ENCODE assay signal across 8 cellular contexts in the genomic region with DNA sequence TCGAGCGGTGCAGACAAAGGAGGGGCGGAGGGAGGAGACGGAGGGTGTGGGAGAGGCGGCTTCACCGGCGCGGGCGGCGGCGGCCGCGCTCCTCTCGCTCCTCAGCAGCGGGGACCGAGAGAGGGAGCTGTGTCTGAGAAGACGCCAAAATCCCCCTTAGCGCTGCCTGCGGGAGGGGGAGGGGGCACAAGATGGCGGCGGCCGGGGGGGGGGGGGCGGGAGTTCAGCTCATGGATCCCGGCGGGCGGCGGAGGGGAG. TPM values are rescaled to one million over a fixed set of nuclear protein-coding genes. Genes with fewer than 3 reads are reported as not detected.
DNase-seq lines count a peak whose midpoint lies in the region; ATAC-seq, FAIRE-seq and TF ChIP-seq lines count a peak whose summit lies in the region.

No MANE protein-coding gene starts in this region.

- peaks cover 21% of the 10 kb centered on the region for H3K4me1 ChIP-seq in endothelial cell of umbilical vein (ENCODE audit: control insufficient read depth, extremely low read depth, insufficient read depth, low read length)

- intact Hi-C loops in endothelial cell of umbilical vein (cut with micrococcal nuclease): loop anchor here (1.0 kb wide), 1 partner anchor 27 kb away; the partner anchor contains the start of genes DPM1 and MOCS3

- H3K79me2 ChIP-seq in endothelial cell of umbilical vein (ENCODE audit: control insufficient read depth, insufficient read depth, low read length) (peaks cover 51% of the 10 kb centered on the region), neural cell (replicated peaks; ENCODE audit: insufficient read depth, low read length) (peaks cover 41% of the 10 kb centered on the region)

- TF ChIP-seq EP300 in neural cell (conservative IDR thresholded peaks at IDR 0.05; ENCODE audit: poor library complexity, severe bottlenecking): no peak

- CTCF ChIA-PET in endothelial cell of umbilical vein (lab: Charles Lee): interaction anchor here (0.5 to 11.1 kb wide), 17 partner anchors 9 to 1220 kb away, joined by 3 to 119 read pairs (median 4); partner anchors contain the start of genes BCAS4, DPM1 and MOCS3

- H3K9me3 ChIP-seq in endothelial cell of umbilical vein (replicated peaks; ENCODE audit: control insufficient read depth, insufficient read depth, low read length): no peaks in the 10 kb centered on the region
- no peaks in the 10 kb centered on the region for H3K9me3 ChIP-seq in neural cell (ENCODE audit: low read length)

- peak overlapping the region; percentile 83 for H3K9ac ChIP-seq in endothelial cell of umbilical vein (replicated peaks; ENCODE audit: extremely low read depth, insufficient read depth, low read length)
- peak overlapping the region; percentile 81 for H3K9ac ChIP-seq in neural cell (ENCODE audit: low read length)

- H3K4me2 ChIP-seq in endothelial cell of umbilical vein (ENCODE audit: insufficient read depth, low read length) (no peak overlapping the region), neural cell (ENCODE audit: low read length) (no peak overlapping the region)

- BruUV-seq in endothelial cell of umbilical vein (replicated peaks; lab: Mats Ljungman, UMichigan): no TSS peak

- no peaks in the 10 kb centered on the region for H3K9me2 ChIP-seq in neural cell (ENCODE audit: insufficient read depth, low read length)

- FAIRE-seq in endothelial cell of umbilical vein (lab: Jason Lieb, UNC): no peak

- DNase-seq in endothelial cell of umbilical vein (ENCODE audit: low read depth, low spot score): no peak
- no peak for DNase-seq in MV-4-11 (lab: John Stamatoyannopoulos, UW)
- no peak for DNase-seq in SW480 (ENCODE audit: low spot score)
- DNase-seq in NCI-H2196 (lab: John Stamatoyannopoulos, UW; ENCODE audit: unreplicated experiment): no peak

- no peak for TF ChIP-seq POLR2A in endothelial cell of umbilical vein (IDR thresholded peaks at IDR 0.05; ENCODE audit: low read depth, low read length)

- H3K27ac ChIP-seq in endothelial cell of umbilical vein (ENCODE audit: insufficient read depth, low read depth, low read length) (peak overlapping the region; percentile 90), neural cell (ENCODE audit: low read length) (peak overlapping the region; percentile 97)

- TF ChIP-seq CTCF in endothelial cell of umbilical vein (IDR thresholded peaks at IDR 0.05; ENCODE audit: extremely low read depth in 1 of 2, insufficient read depth in 1 of 2, low read depth in 1 of 2, low read length in 2 of 2) (no peak), neural cell (IDR thresholded peaks at IDR 0.05; ENCODE audit: poor library complexity, severe bottlenecking) (no peak)

- peaks cover 4 to 38% of the 10 kb centered on the region in 2 experiments for H3K36me3 ChIP-seq in endothelial cell of umbilical vein (ENCODE audit: control insufficient read depth in 2 of 2, extremely low read depth in 1 of 2, insufficient read depth in 2 of 2, low read length in 2 of 2)
- peaks cover 6% of the 10 kb centered on the region for H3K36me3 ChIP-seq in neural cell (ENCODE audit: insufficient read depth, low read length)

- H3K4me3 ChIP-seq in endothelial cell of umbilical vein (replicated peaks in 1 of 3; ENCODE audit: insufficient read depth in 1 of 3, low read depth in 1 of 3, low read length in 3 of 3) (peak overlapping the region in 1 of 3 experiments; percentile 100), neural cell (ENCODE audit: low read length) (peak overlapping the region; percentile 67)

- H3F3A ChIP-seq in neural cell (ENCODE audit: insufficient read depth, low read length, poor library complexity, severe bottlenecking): no peaks in the 10 kb centered on the region

- H4K20me1 ChIP-seq in endothelial cell of umbilical vein (replicated peaks; ENCODE audit: control insufficient read depth, extremely low read depth, insufficient read depth, low read length): peaks cover 22% of the 10 kb centered on the region
- peaks cover 33% of the 10 kb centered on the region for H4K20me1 ChIP-seq in neural cell (ENCODE audit: insufficient read depth)

- no peak for TF ChIP-seq RAD21 in neural cell (conservative IDR thresholded peaks at IDR 0.05)

- POLR2A ChIA-PET in endothelial cell of umbilical vein (lab: Charles Lee): interaction anchor here (0.6 to 2.2 kb wide), 6 partner anchors 8 to 721 kb away, joined by 3 to 15 read pairs (median 4); partner anchors contain the start of genes BCAS4, DPM1 and MOCS3

- H2AFZ ChIP-seq in endothelial cell of umbilical vein (ENCODE audit: low read depth, low read length) (no peak overlapping the region), neural cell (ENCODE audit: low read depth, low read length) (no peak overlapping the region)

- H3K27me3 ChIP-seq in endothelial cell of umbilical vein (ENCODE audit: control insufficient read depth in 2 of 2, insufficient read depth in 2 of 2, low read length in 2 of 2) (no peaks in the 10 kb centered on the region), neural cell (ENCODE audit: insufficient read depth, low read depth, low read length) (no peaks in the 10 kb centered on the region)

- ATAC-seq in GM18861 (IDR thresholded peaks at IDR 0.05; ENCODE audit: unreplicated experiment) (peak; percentile 4), HG02759 (IDR thresholded peaks at IDR 0.05; ENCODE audit: unreplicated experiment) (peak; percentile 30), SK-N-SH treated with all-trans-retinoic acid at 6 μM for 48 hours (peak; percentile 13)

- dilution Hi-C loops in endothelial cell of umbilical vein (cut with MboI; ENCODE audit: extremely low pct_ligation_motif_present, low sequenced_read_pairs): no loop called here

- H3K9me1 ChIP-seq in endothelial cell of umbilical vein (replicated peaks; ENCODE audit: control insufficient read depth, extremely low read depth, insufficient read depth, low read length): no peaks in the 10 kb centered on the region

TF ChIP-seq in SK-N-SH treated with all-trans-retinoic acid at 6 μM for 48 hours, 23 proteins besides CTCF, POLR2A, EP300 and RAD21 (continues in another document):
- TF ChIP-seq BACH2 (CRISPR knock-in tag; IDR thresholded peaks at IDR 0.05; ENCODE audit: borderline replicate concordance): no peak
- TF ChIP-seq ISL1 (CRISPR knock-in tag; IDR thresholded peaks at IDR 0.05): no peak
- no peak for TF ChIP-seq OSR1 (CRISPR knock-in tag; IDR thresholded peaks at IDR 0.05)
- TF ChIP-seq ZC3H10 (CRISPR knock-in tag; IDR thresholded peaks at IDR 0.05): no peak

TF ChIP-seq in endothelial cell of umbilical vein, 7 proteins besides CTCF, POLR2A, EP300 and RAD21:
- TF ChIP-seq JUN (IDR thresholded peaks at IDR 0.05; ENCODE audit: borderline replicate concordance, insufficient read depth, insufficient read length, low read depth) (no peak), FOS (IDR thresholded peaks at IDR 0.05; ENCODE audit: borderline replicate concordance, insufficient read depth, low read length) (no peak), POLR2AphosphoS5 (IDR thresholded peaks at IDR 0.05; ENCODE audit: insufficient read depth, low read depth, low read length) (peak; percentile 8)

TF ChIP-seq in neural cell, 6 proteins besides CTCF, POLR2A, EP300 and RAD21 (continues in another document):
- TF ChIP-seq POLR2AphosphoS5 (IDR thresholded peaks at IDR 0.05): no peak
- no peak for TF ChIP-seq SMC3 (conservative IDR thresholded peaks at IDR 0.05; ENCODE audit: poor library complexity)
- TF ChIP-seq MXI1 (conservative IDR thresholded peaks at IDR 0.05; ENCODE audit: poor library complexity, severe bottlenecking): no peak

RNA-seq across cellular contexts. Expression of gene ADNP, which starts 0.3 kb away (rescaled TPM):
- total RNA-seq in endothelial cell of umbilical vein: 66.0 and 69.0 TPM in 2 replicates
- polyA plus RNA-seq in endothelial cell of umbilical vein (13.4 and 17.8 TPM in 2 replicates), neural cell (78.5 and 81.4 TPM in 2 replicates)
- 27.6 and 27.7 TPM in 2 replicates for polyA plus RNA-seq in endothelial cell of umbilical vein (2011; cell fraction: cytosol; rRNA removed)
- 66.5 and 70.9 TPM in 2 replicates for polyA plus RNA-seq in endothelial cell of umbilical vein (2011; cell fraction: nucleus; rRNA removed)
- 52.3 and 54.6 TPM in 2 replicates for polyA plus RNA-seq in endothelial cell of umbilical vein (2012)
- polyA minus RNA-seq in endothelial cell of umbilical vein (47.8 and 61.2 TPM in 2 replicates), neural cell (118 and 167 TPM in 2 replicates)
- polyA minus RNA-seq in endothelial cell of umbilical vein (2011; cell fraction: cytosol; rRNA and poly(A)+ RNA removed): 32.9 TPM
- polyA minus RNA-seq in endothelial cell of umbilical vein (2011; cell fraction: nucleus; rRNA and poly(A)+ RNA removed): 49.4 and 64.7 TPM in 2 replicates

RNA-seq across cellular contexts. Expression of gene DPM1, which starts 27.4 kb away (rescaled TPM):
- 38.7 and 41.9 TPM in 2 replicates for total RNA-seq in endothelial cell of umbilical vein
- 21.4 and 33.9 TPM in 2 replicates for polyA plus RNA-seq in endothelial cell of umbilical vein
- polyA plus RNA-seq in endothelial cell of umbilical vein (2011; cell fraction: cytosol; rRNA removed): 46.5 and 58.3 TPM in 2 replicates
- 25.4 and 39.9 TPM in 2 replicates for polyA plus RNA-seq in endothelial cell of umbilical vein (2011; cell fraction: nucleus; rRNA removed)
- 57.4 and 72.7 TPM in 2 replicates for polyA plus RNA-seq in endothelial cell of umbilical vein (2012)
- polyA minus RNA-seq in endothelial cell of umbilical vein: 15.6 and 31.2 TPM in 2 replicates
- 33.0 TPM for polyA minus RNA-seq in endothelial cell of umbilical vein (2011; cell fraction: cytosol; rRNA and poly(A)+ RNA removed)
- 7.9 and 8.0 TPM in 2 replicates for polyA minus RNA-seq in endothelial cell of umbilical vein (2011; cell fraction: nucleus; rRNA and poly(A)+ RNA removed)
- 95.5 and 137 TPM in 2 replicates for polyA plus RNA-seq in neural cell
- polyA minus RNA-seq in neural cell: 52.6 and 57.3 TPM in 2 replicates

RNA-seq across cellular contexts. Expression of gene MOCS3, which starts 27.6 kb away (rescaled TPM):
- total RNA-seq in endothelial cell of umbilical vein: 3.6 and 4.2 TPM in 2 replicates
- polyA plus RNA-seq in endothelial cell of umbilical vein (3.2 and 4.0 TPM in 2 replicates), neural cell (5.5 and 5.6 TPM in 2 replicates)
- 2.2 and 2.6 TPM in 2 replicates for polyA plus RNA-seq in endothelial cell of umbilical vein (2011; cell fraction: cytosol; rRNA removed)
- polyA plus RNA-seq in endothelial cell of umbilical vein (2011; cell fraction: nucleus; rRNA removed): 1.2 and 1.5 TPM in 2 replicates
- 2.2 and 2.5 TPM in 2 replicates for polyA plus RNA-seq in endothelial cell of umbilical vein (2012)
- polyA minus RNA-seq in endothelial cell of umbilical vein (4.0 and 6.7 TPM in 2 replicates), neural cell (12.4 and 14.1 TPM in 2 replicates)
- 8.6 TPM for polyA minus RNA-seq in endothelial cell of umbilical vein (2011; cell fraction: cytosol; rRNA and poly(A)+ RNA removed)
- 4.2 and 4.4 TPM in 2 replicates for polyA minus RNA-seq in endothelial cell of umbilical vein (2011; cell fraction: nucleus; rRNA and poly(A)+ RNA removed)
